10 cellular contexts compared by ENCODE assay signal in the genomic region with DNA sequence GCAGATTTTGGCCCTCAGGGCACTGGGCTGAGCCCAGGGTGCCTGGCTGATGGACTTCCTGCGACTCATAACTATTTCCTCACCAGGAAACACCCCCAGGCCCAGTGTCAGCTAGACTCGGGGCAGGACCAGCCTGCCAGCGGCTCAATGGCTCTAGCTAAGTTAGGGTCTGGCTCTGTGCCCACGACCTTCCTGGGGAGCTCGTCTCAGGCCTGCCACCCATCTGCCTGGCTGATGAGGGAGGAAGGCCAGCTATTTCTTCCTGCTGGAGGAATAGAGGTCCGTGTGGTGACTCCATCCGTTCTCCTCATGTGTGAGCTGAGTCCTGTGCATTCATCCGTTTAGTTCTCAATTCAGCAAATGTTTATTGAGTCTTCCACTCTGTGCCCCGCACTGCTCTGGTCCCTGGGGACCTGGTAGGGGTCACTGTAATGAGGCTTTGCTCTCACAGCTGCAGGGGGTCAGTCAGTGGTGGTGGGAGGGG. TPM values are rescaled to one million over a fixed set of nuclear protein-coding genes. Genes with fewer than 3 reads are reported as not detected.
DNase-seq lines count a peak whose midpoint lies in the region; ATAC-seq and TF ChIP-seq lines count a peak whose summit lies in the region.
"Had no signal": no experiment of that assay in that cellular context is flagged by ENCODE, and none has a peak within 500 bp of the region (broad histone marks: within the 10 kb centered on the region; RNA-seq: fewer than 3 reads in every experiment).

No MANE protein-coding gene starts in this region.

- DNase-seq in COR-L47 (lab: John Stamatoyannopoulos, UW) (peak; percentile 9), LHCN-M2 (ENCODE audit: low read depth) (peak; percentile 54), endodermal cell (no peak), myocyte (ENCODE audit: low read depth) (peak; percentile 44), cortex of kidney (lab: John Stamatoyannopoulos, UW) (no peak), occipital lobe (lab: John Stamatoyannopoulos, UW) (no peak), NCI-H2196 (lab: John Stamatoyannopoulos, UW; ENCODE audit: unreplicated experiment) (no peak)
- DNase-seq: stimulated activated CD4-positive, alpha-beta T cell treated with anti-CD3 and anti-CD28 coated beads, Interleukin-2, amount 100 ng/mL, for 48 hours had no signal

- H3K27me3 ChIP-seq in endodermal cell (ENCODE audit: control insufficient read depth, insufficient read depth, low read length, poor library complexity, severe bottlenecking) = no peaks in the 10 kb centered on the region

- no peak overlapping the region for H3K4me3 Mint-ChIP-seq in endodermal cell
- H3K4me3 Mint-ChIP-seq: memory B cell had no signal

- peaks cover 3% of the 10 kb centered on the region for H3K36me3 Mint-ChIP-seq in endodermal cell (ENCODE audit: low read depth)
- H3K36me3 Mint-ChIP-seq: memory B cell had no signal

- peak overlapping the region; percentile 59 for H3K27ac Mint-ChIP-seq in endodermal cell
- H3K27ac Mint-ChIP-seq: memory B cell had no signal

- peaks cover 3% of the 10 kb centered on the region for H3K36me3 ChIP-seq in endodermal cell (ENCODE audit: control insufficient read depth, insufficient read depth, low read length)

- ATAC-seq in HG03442 (IDR thresholded peaks at IDR 0.05; ENCODE audit: unreplicated experiment) = no peak

- no peaks in the 10 kb centered on the region for H3K9me3 ChIP-seq in endodermal cell (ENCODE audit: control insufficient read depth, low read length)

- H3K27ac ChIP-seq in endodermal cell (ENCODE audit: low read depth, low read length) = peak overlapping the region; percentile 2

- peaks cover 13% of the 10 kb centered on the region for H3K4me1 ChIP-seq in endodermal cell (ENCODE audit: control insufficient read depth, insufficient read depth, low read length)

- H3K4me1 Mint-ChIP-seq in endodermal cell = peaks cover 27% of the 10 kb centered on the region
- H3K4me1 Mint-ChIP-seq: memory B cell had no signal

- no peak overlapping the region for H3K9ac ChIP-seq in endodermal cell (ENCODE audit: extremely low read depth, low read length, poor library complexity, severe bottlenecking)

- H3K9me3 Mint-ChIP-seq in endodermal cell = no peaks in the 10 kb centered on the region
- H3K9me3 Mint-ChIP-seq: memory B cell had no signal

- H3K4me3 ChIP-seq in endodermal cell (ENCODE audit: low read length) = no peak overlapping the region

- TF ChIP-seq CTCF in endodermal cell (conservative IDR thresholded peaks at IDR 0.05) = no peak

- H3K27me3 Mint-ChIP-seq in endodermal cell (ENCODE audit: insufficient read depth) = no peaks in the 10 kb centered on the region

- 64 to 69% methylated on average over 6 to 9 of the region's 9 CpGs for WGBS in endodermal cell (ENCODE audit: insufficient coverage in 1 of 2, insufficient read length in 1 of 2), 2 experiments

RNA-seq across cellular contexts. Expression of a gene that starts 44.5 kb away (rescaled TPM):
- total RNA-seq in LHCN-M2 (2014; rRNA removed) (78.8 and 79.9 TPM in 2 replicates), endodermal cell (10 to 100 TPM; 22.8 to 26.5 TPM), myocyte (41.8 and 50.2 TPM in 2 replicates), occipital lobe (20.6 TPM)
- 53.2 TPM for polyA plus RNA-seq in LHCN-M2 (2012)
- polyA plus RNA-seq in endodermal cell (2013, experiment 1 of 2) = 44.2 TPM
- polyA plus RNA-seq in endodermal cell (2013, experiment 2 of 2) = 47.7 TPM
- 118 TPM for polyA plus RNA-seq in myocyte (2012)

Comparison
In these comparisons a context has a peak if more than half of its experiments do, and no peak if none do; other contexts are left out.
1. DNase-seq: peak in COR-L47 (single experiment), LHCN-M2 (single experiment) and myocyte (single experiment); none in endodermal cell (single experiment), cortex of kidney (single experiment), occipital lobe (single experiment) and NCI-H2196 (single experiment).